In the genomic region with DNA sequence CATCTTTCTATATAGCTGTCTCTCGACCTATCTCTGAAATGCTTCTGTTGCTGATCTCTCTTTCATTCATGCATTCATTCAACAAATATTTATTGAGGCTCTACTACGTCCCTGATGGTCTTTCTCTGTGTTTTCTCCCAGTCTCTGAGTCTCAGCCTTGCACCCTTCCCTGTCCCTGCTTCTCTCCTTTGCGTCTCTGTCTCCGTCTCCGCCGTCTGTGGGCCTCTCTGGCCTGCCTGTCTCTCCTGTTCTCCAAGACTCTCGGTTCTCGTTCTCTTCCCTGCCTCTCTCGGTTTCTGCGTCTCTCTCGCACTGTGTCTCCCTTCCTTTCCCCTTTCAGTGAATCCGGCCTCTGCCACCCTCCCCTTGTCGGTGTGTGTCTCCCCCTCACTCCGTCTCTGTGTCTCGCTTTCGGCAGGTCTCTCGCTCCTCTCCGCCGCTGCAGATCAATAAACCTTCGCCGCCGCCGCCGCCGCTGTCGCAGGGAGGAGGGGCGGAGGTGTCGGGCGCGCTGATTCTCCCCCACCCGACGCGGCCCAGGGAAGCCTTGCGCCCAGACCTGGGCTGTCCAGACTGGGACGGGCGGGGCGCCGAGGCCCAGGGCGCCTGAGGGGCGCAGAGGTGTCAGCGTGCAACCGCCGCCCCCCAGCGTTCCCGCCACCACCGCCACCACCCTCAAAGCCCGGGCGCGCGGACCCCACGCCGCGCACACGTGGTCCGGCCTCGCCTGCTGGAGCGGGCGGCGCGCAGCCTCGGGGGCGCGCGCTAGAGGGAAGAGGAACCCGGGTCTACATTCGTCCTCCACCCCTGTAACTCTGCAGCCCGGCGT, we compare ENCODE assay signal across 9 cellular contexts. TPM values are rescaled to one million over a fixed set of nuclear protein-coding genes. Genes with fewer than 3 reads are reported as not detected.
DNase-seq lines count a peak whose midpoint lies in the region; ATAC-seq and TF ChIP-seq lines count a peak whose summit lies in the region.
"Had no signal": no experiment of that assay in that cellular context is flagged by ENCODE, and none has a peak within 500 bp of the region (broad histone marks: within the 10 kb centered on the region; RNA-seq: fewer than 3 reads in every experiment).

No MANE protein-coding gene starts in this region.

- TF ChIP-seq CTCF in DOHH2 (IDR thresholded peaks at IDR 0.05; ENCODE audit: low read depth, low read length, poor library complexity, severe bottlenecking) (no peak), osteoblast (IDR thresholded peaks at IDR 0.05; ENCODE audit: extremely low read depth, low read depth, low read length) (no peak)

- H3K4me3 ChIP-seq in DOHH2 (ENCODE audit: low read length) (peak overlapping the region; percentile 59), osteoblast (ENCODE audit: insufficient read depth, low read length) (no peak overlapping the region)

- peaks cover 82% of the 10 kb centered on the region for H3K4me1 ChIP-seq in DOHH2 (ENCODE audit: control insufficient read depth, low read length)
- H3K4me1 ChIP-seq in osteoblast (ENCODE audit: insufficient read depth, low read length) = peaks cover 9% of the 10 kb centered on the region

- H3K4me2 ChIP-seq in DOHH2 (ENCODE audit: low read length) (peak overlapping the region; percentile 76), osteoblast (ENCODE audit: insufficient read depth, low read length) (no peak overlapping the region)

- H3K79me2 ChIP-seq in DOHH2 (ENCODE audit: control insufficient read depth, low read length) (no peaks in the 10 kb centered on the region), osteoblast (ENCODE audit: insufficient read depth, low read length) (no peaks in the 10 kb centered on the region)

- no peaks in the 10 kb centered on the region for H3K9me2 ChIP-seq in DOHH2 (replicated peaks; ENCODE audit: control insufficient read depth, low read length)

- H4K20me1 ChIP-seq in DOHH2 (ENCODE audit: control insufficient read depth, insufficient read depth, low read depth, low read length) = no peaks in the 10 kb centered on the region
- H4K20me1 ChIP-seq in osteoblast (ENCODE audit: insufficient read depth, low read length) = peaks cover 3% of the 10 kb centered on the region

- DNase-seq in NCI-H2227 (lab: John Stamatoyannopoulos, UW; ENCODE audit: unreplicated experiment) = peak; percentile 59
- peak; percentile 85 for DNase-seq in osteoblast (ENCODE audit: insufficient read length, low spot score, missing footprints)
- no peak for DNase-seq in NCI-H187 (lab: John Stamatoyannopoulos, UW)
- no peak for DNase-seq in AG20443 (ENCODE audit: low spot score)
- DNase-seq: HCEC 1CT had no signal

- H3K9me3 ChIP-seq in DOHH2 (ENCODE audit: control insufficient read depth, insufficient read depth, low read length) (no peaks in the 10 kb centered on the region), osteoblast (ENCODE audit: low read depth, low read length) (no peaks in the 10 kb centered on the region)

- H3K36me3 ChIP-seq in DOHH2 (ENCODE audit: control insufficient read depth, low read length) = no peaks in the 10 kb centered on the region
- H3K36me3 ChIP-seq in osteoblast (ENCODE audit: insufficient read depth, low read length) = no peaks in the 10 kb centered on the region

- peaks cover 61% of the 10 kb centered on the region for H3K27me3 ChIP-seq in DOHH2 (ENCODE audit: control insufficient read depth, low read length)
- peaks cover 52% of the 10 kb centered on the region for H3K27me3 ChIP-seq in osteoblast (ENCODE audit: insufficient read depth, low read length)

- H3F3A ChIP-seq in DOHH2 (ENCODE audit: control insufficient read depth, insufficient read depth) = peaks cover 15% of the 10 kb centered on the region

- H2AFZ ChIP-seq in osteoblast (ENCODE audit: low read length) = no peak overlapping the region

- ATAC-seq in GM21576 (IDR thresholded peaks at IDR 0.05; ENCODE audit: unreplicated experiment) (no peak), HG03342 (IDR thresholded peaks at IDR 0.05; ENCODE audit: unreplicated experiment) (no peak)

- H3K27ac ChIP-seq in DOHH2 (ENCODE audit: low read depth, low read length) (no peak overlapping the region), cingulate gyrus (ENCODE audit: low read depth, low read length) (peak overlapping the region; percentile 14), osteoblast (ENCODE audit: low read depth, low read length) (no peak overlapping the region)

RNA-seq across cellular contexts. Expression of a gene that starts 3.0 kb away (rescaled TPM):
- total RNA-seq in osteoblast = 1.4 and 2.1 TPM in 2 replicates

RNA-seq across cellular contexts. Expression of a gene that starts 18.1 kb away (rescaled TPM):
- 3.5 and 3.6 TPM in 2 replicates for total RNA-seq in osteoblast

RNA-seq across cellular contexts. Expression of a gene that starts 30.6 kb away (rescaled TPM):
- 89.0 and 101 TPM in 2 replicates for total RNA-seq in osteoblast

RNA-seq across cellular contexts. Expression of a gene that starts 46.0 kb away (rescaled TPM):
- 0.36 and 0.88 TPM in 2 replicates for total RNA-seq in osteoblast

RNA-seq across cellular contexts. Expression of a gene that starts 48.1 kb away (rescaled TPM):
- not detected in 2 replicates for total RNA-seq in osteoblast

Comparison
In these comparisons a context has a peak if more than half of its experiments do, and no peak if none do; other contexts are left out.
1. DNase-seq: peak in NCI-H2227 (single experiment) and osteoblast (single experiment); none in NCI-H187 (0 of 2) and AG20443 (single experiment).